ENCODE assay signal across 8 cellular contexts in the genomic region with DNA sequence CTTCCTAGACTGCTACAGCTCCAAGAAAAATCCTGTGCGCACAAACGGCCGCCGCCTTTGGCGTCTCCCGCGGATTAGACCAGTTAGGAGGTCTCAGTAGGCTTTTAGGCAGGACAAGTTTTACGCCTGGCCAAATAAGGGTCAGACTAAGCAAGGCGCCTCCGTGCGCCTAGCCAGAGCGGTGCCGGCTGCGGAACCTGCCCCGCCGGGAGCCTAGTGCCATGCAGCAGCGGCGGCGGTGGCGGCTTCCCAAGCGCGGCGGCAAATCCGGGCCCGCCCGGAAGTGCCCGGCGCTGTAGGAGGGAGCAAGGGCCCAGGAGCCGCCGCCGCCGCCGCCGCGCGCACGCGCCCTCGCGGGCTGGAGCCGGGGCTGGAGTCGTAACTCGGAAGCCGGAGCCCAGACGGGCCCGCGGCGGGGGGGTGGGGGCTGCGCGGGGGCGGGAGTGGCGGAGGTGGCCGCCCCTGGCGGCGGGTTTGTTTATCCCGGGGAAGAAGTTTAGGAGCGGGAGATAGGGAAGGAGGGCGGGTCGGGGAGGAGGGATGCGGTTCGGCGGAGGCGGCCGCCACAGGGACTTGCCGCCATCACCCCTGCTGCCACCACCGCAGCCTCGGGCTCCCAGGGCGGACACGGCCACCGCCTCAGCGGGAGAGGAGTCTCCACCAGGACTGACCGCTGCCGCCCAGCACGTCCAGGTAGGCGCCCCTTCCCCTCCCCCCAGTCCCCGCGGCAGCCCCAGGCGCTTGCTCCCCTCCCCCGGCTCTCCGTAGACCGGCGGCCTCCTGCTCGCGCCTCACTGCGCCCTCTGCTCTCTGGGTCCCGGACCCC. TPM values are rescaled to one million over a fixed set of nuclear protein-coding genes. Genes with fewer than 3 reads are reported as not detected.
DNase-seq lines count a peak whose midpoint lies in the region; TF ChIP-seq lines count a peak whose summit lies in the region.

Gene SPOPL, plus strand, starts transcription at position 344 of the 826 bp plus-strand sequence. CDS start 48,447 bp downstream, outside the sequence.

- no peaks in the 10 kb centered on the region for H3K9me3 Mint-ChIP-seq in neural progenitor cell

- peaks cover 11% of the 10 kb centered on the region for H3K4me1 ChIP-seq in neural progenitor cell

- no peaks in the 10 kb centered on the region for H3K27me3 ChIP-seq in neural progenitor cell

- peaks cover 38% of the 10 kb centered on the region for H4K20me1 ChIP-seq in neural progenitor cell (ENCODE audit: low read depth)

- peaks cover 51% of the 10 kb centered on the region for H3K79me2 ChIP-seq in neural progenitor cell (ENCODE audit: low read depth)

- H3K36me3 Mint-ChIP-seq in neural progenitor cell, result peaks cover 1% of the 10 kb centered on the region

- H3K9ac ChIP-seq in neural progenitor cell, result peak within 1 kb of the TSS; percentile 75

- H3K27ac ChIP-seq in neural progenitor cell, result peak within 1 kb of the TSS; percentile 90

- peak within 1 kb of the TSS; percentile 96 for H3K27ac Mint-ChIP-seq in neural progenitor cell

- no peaks in the 10 kb centered on the region for H3K27me3 Mint-ChIP-seq in neural progenitor cell (ENCODE audit: insufficient read depth, low read depth)

- peak within 1 kb of the TSS; percentile 94 for H2AFZ ChIP-seq in neural progenitor cell (replicated peaks)

- no peaks in the 10 kb centered on the region for H3K9me3 ChIP-seq in neural progenitor cell (ENCODE audit: low read depth)

- no peaks in the 10 kb centered on the region for H3K36me3 ChIP-seq in neural progenitor cell

- DNase-seq in G401 (ENCODE audit: low spot score) (peak; percentile 82), H4 (ENCODE audit: low spot score) (peak; percentile 76), LoVo (ENCODE audit: low spot score) (peak; percentile 88), SIG-M5 (lab: John Stamatoyannopoulos, UW) (peak; percentile 27), activated gamma-delta T cell (lab: John Stamatoyannopoulos, UW) (peak; percentile 86), fibroblast of villous mesenchyme (ENCODE audit: low read depth) (peak; percentile 87), neural progenitor cell (ENCODE audit: low spot score) (peak; percentile 95), stromal cell of bone marrow (ENCODE audit: low read depth) (peak; percentile 82)

- H3K4me3 Mint-ChIP-seq in neural progenitor cell, result peak within 1 kb of the TSS; percentile 99

- in situ Hi-C loops in G401 (cut with HindIII; ENCODE audit: low sequenced_read_pairs), result no loop called here

- no peak for TF ChIP-seq CTCF in fibroblast of villous mesenchyme (IDR thresholded peaks at IDR 0.05; ENCODE audit: insufficient read depth, low read depth, low read length)
- peak; percentile 36 for TF ChIP-seq CTCF in neural progenitor cell (IDR thresholded peaks at IDR 0.05)

- peaks cover 13% of the 10 kb centered on the region for H3K4me1 Mint-ChIP-seq in neural progenitor cell

- H3K4me3 ChIP-seq in fibroblast of villous mesenchyme (ENCODE audit: low read depth, low read length) (peak within 1 kb of the TSS; percentile 80), neural progenitor cell (peak within 1 kb of the TSS; percentile 78)

- peaks cover 22% of the 10 kb centered on the region for H3F3A ChIP-seq in neural progenitor cell (ENCODE audit: low read depth)

- H3K4me2 ChIP-seq in neural progenitor cell, result peak within 1 kb of the TSS; percentile 88

RNA-seq across cellular contexts. Expression of gene SPOPL, which starts in this region (rescaled TPM):
- 6.0 and 6.4 TPM in 2 replicates for total RNA-seq in G401 (2014; rRNA removed; shearing (Covaris generic))
- 6.6 and 7.7 TPM in 2 replicates for total RNA-seq in H4 (2014; rRNA removed; shearing (Covaris generic))
- total RNA-seq in fibroblast of villous mesenchyme (13.2 and 21.6 TPM in 2 replicates), neural progenitor cell (ENCODE audit: low replicate concordance) (13.3 and 19.8 TPM in 2 replicates)

Comparison
In these comparisons a context has a peak if more than half of its experiments do, and no peak if none do; other contexts are left out.
1. Peak in every context shown above with its lines: DNase-seq, H3K4me3 ChIP-seq and H3K27ac ChIP-seq.
2. DNase-seq: peak in every context shown above with its lines; median percentile 95 in neural progenitor cell; 88 in LoVo; 87 in fibroblast of villous mesenchyme; 86 in activated gamma-delta T cell; 82 in G401; 82 in stromal cell of bone marrow; 76 in H4; 27 in SIG-M5.